In genomic region chr10:84543077-84543476, GRCh38 we compare ENCODE assay signal across 19 cellular contexts.
DNase-seq lines count a peak whose midpoint lies in the region; ATAC-seq and TF ChIP-seq lines count a peak whose summit lies in the region.
"Had no signal": no experiment of that assay in that cellular context is flagged by ENCODE, and none has a peak within 500 bp of the region (broad histone marks: within the 10 kb centered on the region; RNA-seq: fewer than 3 reads in every experiment).

No MANE protein-coding gene starts in this region.

- no peak for TF ChIP-seq CTCF in VCaP (conservative IDR thresholded peaks at IDR 0.05)
- no peak for TF ChIP-seq CTCF in stomach (IDR thresholded peaks at IDR 0.05)

- H3K9me3 ChIP-seq in neuron (ENCODE audit: low read length) (no peaks in the 10 kb centered on the region), stomach (no peaks in the 10 kb centered on the region)
- H3K9me3 ChIP-seq: ovary had no signal

- intact Hi-C loops in stomach (cut with DNase I; ENCODE audit: low total_unique reads): no loop called here

- H3K27me3 ChIP-seq in neuron (ENCODE audit: insufficient read depth, low read length) (peaks cover 4% of the 10 kb centered on the region), stomach (peaks cover 0 to 52% (median 0%) of the 10 kb centered on the region in 3 donors)
- H3K27me3 ChIP-seq: ovary, SJSA1 had no signal

- peak overlapping the region; percentile 51 for H2AFZ ChIP-seq in neuron (ENCODE audit: low read depth, low read length)

- H3K36me3 ChIP-seq in neuron (ENCODE audit: insufficient read depth, low read length) (no peaks in the 10 kb centered on the region), stomach (no peaks in the 10 kb centered on the region)
- H3K36me3 ChIP-seq: ovary had no signal

- no peak for ATAC-seq in HG03378 (IDR thresholded peaks at IDR 0.05; ENCODE audit: unreplicated experiment)
- ATAC-seq: activated naive CD8-positive, alpha-beta T cell treated with anti-CD3 and anti-CD28 coated beads, Interleukin-2, amount 50 U/mL, for 24 hours; activated T-helper 17 cell treated with anti-CD3 and anti-CD28 coated beads, Interleukin-2, amount 50 U/mL, for 72 hours; left colon had no signal

- H3K4me3 ChIP-seq in neuron (ENCODE audit: low read length) (peak overlapping the region; percentile 15), stomach (no peak overlapping the region)
- H3K4me3 ChIP-seq: ovary, SJSA1 had no signal

- TF ChIP-seq EP300 in stomach (IDR thresholded peaks at IDR 0.05): no peak

- 41 to 63% (median 49%) methylated on average over 12 of the region's 12 CpGs for WGBS in stomach, 5 donors

- H3K4me1 ChIP-seq in neuron (ENCODE audit: insufficient read depth, low read length) (peaks cover 16% of the 10 kb centered on the region), stomach (peaks cover 6 to 13% (median 11%) of the 10 kb centered on the region in 4 donors)

- no peak for TF ChIP-seq POLR2A in stomach (IDR thresholded peaks at IDR 0.05)

- DNase-seq in ELF-1 (ENCODE audit: low read depth, low spot score) (peak; percentile 55), NCI-H2107 treated with DMSO at 0.1 percent for 48 hours (lab: John Stamatoyannopoulos, UW; ENCODE audit: unreplicated experiment) (peak; percentile 49), AG20443 (ENCODE audit: low spot score) (no peak), SIG-M5 treated with dmso at 0.1 percent for 504 hours (lab: John Stamatoyannopoulos, UW; ENCODE audit: unreplicated experiment) (no peak), stomach (no peak)
- DNase-seq: activated naive CD8-positive, alpha-beta T cell treated with anti-CD3 and anti-CD28 coated beads, Interleukin-2, amount 50 U/mL, for 24 hours; dermis blood vessel endothelial cell; erythroblast; left colon; NCI-H1048; NCI-H510A; ovary; stimulated activated CD4-positive, alpha-beta T cell treated with anti-CD3 and anti-CD28 coated beads, Interleukin-1b, Interleukin-23, amount 100 ng/mL, for 48 hours had no signal

- H3K27ac ChIP-seq in VCaP: peak overlapping the region; percentile 77
- no peak overlapping the region for H3K27ac ChIP-seq in stomach
- H3K27ac ChIP-seq: KMS-11, ovary, SJSA1 had no signal

Comparison
In these comparisons a context has a peak if more than half of its experiments do, and no peak if none do; other contexts are left out.
1. DNase-seq: peak in ELF-1 (single experiment) and NCI-H2107 treated with DMSO at 0.1 percent for 48 hours (single experiment); none in AG20443 (single experiment), SIG-M5 treated with dmso at 0.1 percent for 504 hours (single experiment) and stomach (single experiment).